ENCODE assay signal across 33 cellular contexts in the genomic region with DNA sequence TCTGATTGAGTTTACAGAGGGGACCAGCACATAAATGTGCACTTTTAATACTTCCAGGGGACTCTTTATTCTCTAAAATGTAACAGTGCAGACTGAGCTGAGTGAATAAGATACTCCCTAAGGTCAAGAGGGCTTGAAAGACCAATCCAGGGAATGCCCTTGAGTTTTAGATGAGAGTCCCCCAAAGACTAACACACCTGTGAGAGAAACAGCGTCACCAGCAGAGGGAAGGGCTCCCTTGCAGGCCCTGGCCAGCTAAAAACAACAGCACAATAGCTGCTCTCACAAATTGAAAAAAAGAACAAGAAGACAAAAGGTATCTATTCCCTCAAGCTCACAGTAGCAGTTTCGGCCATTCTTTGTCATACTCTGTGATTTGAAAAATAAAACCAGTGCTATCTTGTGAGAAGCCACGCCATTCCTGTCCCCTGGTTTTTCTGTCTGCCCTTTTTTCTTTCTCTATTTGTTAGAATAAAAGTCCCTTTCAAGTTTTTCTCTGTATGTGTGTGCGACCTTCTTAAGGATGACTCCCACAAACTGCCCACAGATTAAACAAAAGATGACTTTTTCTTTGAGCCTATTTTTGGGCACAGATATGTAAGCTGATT.
DNase-seq lines count a peak whose midpoint lies in the region; ATAC-seq, FAIRE-seq and TF ChIP-seq lines count a peak whose summit lies in the region.
"Had no signal": no experiment of that assay in that cellular context is flagged by ENCODE, and none has a peak within 500 bp of the region (broad histone marks: within the 10 kb centered on the region; RNA-seq: fewer than 3 reads in every experiment).

No MANE protein-coding gene starts in this region.

- no peak overlapping the region for H2BK20ac ChIP-seq in H1 (ENCODE audit: low read length)

- POLR2A ChIA-PET in H1 (lab: Charles Lee; ENCODE audit: partially characterized antibody) = interaction anchor here (1.5 kb wide), 1 partner anchor 30 kb away, joined by 4 read pairs; no protein-coding TSS in a partner anchor

- no peak overlapping the region for H4K8ac ChIP-seq in H1 (ENCODE audit: extremely low read depth, insufficient read depth, low read length)

- H3K4me2 ChIP-seq in H1 (ENCODE audit: insufficient read depth in 1 of 2, low read depth in 2 of 2, low read length in 2 of 2) = peak overlapping the region in 1 of 2 experiments; percentile 15; a peak in 1 of 4 replicates

- no peak overlapping the region for H2BK12ac ChIP-seq in H1 (ENCODE audit: low read depth, low read length)

- intact Hi-C loops in vagina (cut with DNase I) = no loop called here

- H3K9me3 ChIP-seq in H1 (ENCODE audit: insufficient read depth in 2 of 2, low read depth in 1 of 2, low read length in 1 of 2) (no peaks in the 10 kb centered on the region), neuron (ENCODE audit: low read length) (no peaks in the 10 kb centered on the region), vagina (no peaks in the 10 kb centered on the region)
- H3K9me3 ChIP-seq: colonic mucosa, sigmoid colon had no signal

- H3K18ac ChIP-seq in H1 (ENCODE audit: extremely low read depth, low read length) = no peak overlapping the region

- no peak overlapping the region for H2BK15ac ChIP-seq in H1 (ENCODE audit: low read length)

- H2BK5ac ChIP-seq in H1 (ENCODE audit: low read depth, low read length) = no peak overlapping the region

- H2AFZ ChIP-seq in H1 (ENCODE audit: low read length) = no peak overlapping the region
- H2AFZ ChIP-seq in neuron (ENCODE audit: low read depth, low read length) = peak overlapping the region; percentile 32

- H3K4ac ChIP-seq in H1 (replicated peaks; ENCODE audit: insufficient read length, low read depth, low read length) = no peak overlapping the region

- TF ChIP-seq POLR2A in H1 (IDR thresholded peaks at IDR 0.05; ENCODE audit: control extremely low read depth in 1 of 2, low read depth in 2 of 2, low read length in 2 of 2) (no peak), vagina (IDR thresholded peaks at IDR 0.05) (no peak)

- H3K14ac ChIP-seq in H1 (ENCODE audit: insufficient read length) = no peak overlapping the region

- TF ChIP-seq CTCF in H1 (IDR thresholded peaks at IDR 0.05; ENCODE audit: control extremely low read depth in 1 of 3, insufficient read depth in 1 of 3, low read depth in 1 of 3, low read length in 3 of 3) = peak; percentile 21 to 27 (median 24)
- TF ChIP-seq CTCF in vagina (IDR thresholded peaks at IDR 0.05) = no peak

- no peak overlapping the region for H3K56ac ChIP-seq in H1 (replicated peaks; ENCODE audit: insufficient read length, low read depth, low read length)

- H4K5ac ChIP-seq in H1 (ENCODE audit: insufficient read length, low read depth, low read length) = no peak overlapping the region

- no peaks in the 10 kb centered on the region for H3K79me1 ChIP-seq in H1 (ENCODE audit: low read depth, low read length)

- WGBS in H1 (ENCODE audit: extremely low coverage in 1 of 2, insufficient coverage in 1 of 2, insufficient read length in 1 of 2, insufficient replicate concordance in 2 of 2, low coverage in 1 of 2, low lambda C conversion rate in 2 of 2, missing lambda C conversion rate in 1 of 2), 2 experiments = 76% methylated on average over 4 of the region's 4 CpGs; no CpG with 5 or more reads in 1 of the 2 experiments

- DNase-seq in H1 (ENCODE audit: low read depth in 1 of 2, low spot score in 2 of 2) (no peak), vagina (ENCODE audit: extremely low spot score in 2 of 2) (no peak), OCI-M2 (lab: John Stamatoyannopoulos, UW; ENCODE audit: unreplicated experiment) (no peak), NCI-H524 treated with DMSO at 0.1 percent for 48 hours (lab: John Stamatoyannopoulos, UW) (no peak)
- DNase-seq: ACHN; activated B cell treated with CpG ODN at 0.5 μM for 24 hours; activated CD4-positive, alpha-beta T cell treated with anti-CD3 and anti-CD28 coated beads, Interleukin-2, amount 50 U/mL, for 1 hour; activated gamma-delta T cell; activated naive CD8-positive, alpha-beta T cell treated with anti-CD3 and anti-CD28 coated beads, Interleukin-2, amount 10 ng/mL, durations not matched to agents 7 days and 5 days; activated T-cell treated with anti-CD3 and anti-CD28 coated beads, Interleukin-2, amount 50 U/mL, for 4 hours; CD4-positive, alpha-beta memory T cell; colonic mucosa; effector memory CD8-positive, alpha-beta T cell; Karpas-422; left ventricle myocardium superior; NCI-H1417 treated with DMSO at 0.1 percent for 48 hours; NCI-H2081 treated with DMSO at 0.1 percent for 48 hours; NCI-H345; NCI-H82; nucleus accumbens; psoas muscle; sigmoid colon; stimulated activated CD4-positive, alpha-beta T cell treated with anti-CD3 and anti-CD28 coated beads, Interleukin-4, amount 100 ng/mL, for 1 hour; T-helper 1 cell had no signal

- H3K4me1 ChIP-seq in H1 (replicated peaks in 1 of 4; ENCODE audit: control insufficient read depth in 3 of 4, insufficient read depth in 4 of 4, low read length in 3 of 4) (peaks cover 0 to 15% (median 4%) of the 10 kb centered on the region in 4 experiments; a peak in 5 of 7 replicates), neuron (ENCODE audit: insufficient read depth, low read length) (peaks cover 6% of the 10 kb centered on the region), vagina (no peaks in the 10 kb centered on the region)
- H3K4me1 ChIP-seq: colonic mucosa, psoas muscle, sigmoid colon had no signal

- no peaks in the 10 kb centered on the region for H3K36me3 ChIP-seq in H1 (ENCODE audit: control insufficient read depth in 2 of 4, insufficient read depth in 4 of 4, low read length in 3 of 4)
- H3K36me3 ChIP-seq in neuron (ENCODE audit: insufficient read depth, low read length) = no peaks in the 10 kb centered on the region
- no peaks in the 10 kb centered on the region for H3K36me3 ChIP-seq in vagina
- H3K36me3 ChIP-seq: cardiac muscle cell, colonic mucosa, sigmoid colon had no signal

- H3K9ac ChIP-seq in H1 (replicated peaks in 1 of 4; ENCODE audit: extremely low read depth in 1 of 4, low read depth in 3 of 4, low read length in 3 of 4) = no peak overlapping the region

- ATAC-seq in GM18870 (IDR thresholded peaks at IDR 0.05; ENCODE audit: unreplicated experiment) (peak; percentile 44), HG02870 (IDR thresholded peaks at IDR 0.05; ENCODE audit: unreplicated experiment) (peak; percentile 69), HG03108 (IDR thresholded peaks at IDR 0.05; ENCODE audit: unreplicated experiment) (no peak)
- ATAC-seq: activated T-cell treated with anti-CD3 and anti-CD28 coated beads, Interleukin-2, amount 50 U/mL, for 4 hours; effector memory CD8-positive, alpha-beta T cell; left ventricle myocardium superior; psoas muscle had no signal

- H2AK5ac ChIP-seq in H1 (ENCODE audit: low read depth, low read length) = peak overlapping the region; percentile 32; the same call in 1 of the 2 replicates

- FAIRE-seq in H1 (lab: Jason Lieb, UNC) = peak; percentile 19
- FAIRE-seq: astrocyte, GM12891, keratinocyte had no signal

- TF ChIP-seq EP300 in H1 (IDR thresholded peaks at IDR 0.05; ENCODE audit: borderline replicate concordance in 1 of 2, low read depth in 2 of 2, low read length in 2 of 2) = no peak

- H3K23ac ChIP-seq in H1 (ENCODE audit: insufficient read length) = no peak overlapping the region

- H3K27me3 ChIP-seq in H1 (replicated peaks in 1 of 4; ENCODE audit: control insufficient read depth in 3 of 4, extremely low read depth in 1 of 4, insufficient read depth in 3 of 4, low read length in 3 of 4) (no peaks in the 10 kb centered on the region), neuron (ENCODE audit: insufficient read depth, low read length) (no peaks in the 10 kb centered on the region), vagina (no peaks in the 10 kb centered on the region)
- H3K27me3 ChIP-seq: cardiac muscle cell, colonic mucosa, sigmoid colon, tibial nerve had no signal

- no peaks in the 10 kb centered on the region for H4K20me1 ChIP-seq in H1 (replicated peaks in 1 of 2; ENCODE audit: control insufficient read depth in 1 of 2, insufficient read depth in 2 of 2, low read length in 2 of 2)

- no peaks in the 10 kb centered on the region for H3K23me2 ChIP-seq in H1 (ENCODE audit: low read depth, low read length)

- H3K27ac ChIP-seq in H1 (ENCODE audit: low read depth, low read length) (no peak overlapping the region), vagina (no peak overlapping the region)
- H3K27ac ChIP-seq: cardiac muscle cell, colonic mucosa, psoas muscle, sigmoid colon, tibial nerve had no signal

- no peaks in the 10 kb centered on the region for H3K79me2 ChIP-seq in H1 (ENCODE audit: control insufficient read depth in 1 of 2, insufficient read depth in 2 of 2, low read length in 2 of 2)

- H3K4me3 ChIP-seq in H1 (ENCODE audit: extremely low read depth in 1 of 4, insufficient read depth in 2 of 4, low read depth in 3 of 4, low read length in 4 of 4) (no peak overlapping the region), neuron (ENCODE audit: low read length) (no peak overlapping the region), vagina (no peak overlapping the region)
- H3K4me3 ChIP-seq: cardiac muscle cell, colonic mucosa, psoas muscle, sigmoid colon, tibial nerve had no signal

- CTCF ChIA-PET in H1 (lab: Charles Lee; ENCODE audit: partially characterized antibody) = interaction anchor here (0.7 to 4.0 kb wide), 20 partner anchors 8 to 565 kb away, joined by 3 to 24 read pairs (median 4); a partner anchor contains a TSS

- H2BK120ac ChIP-seq in H1 (replicated peaks; ENCODE audit: low read depth, low read length) = no peak overlapping the region

- TF ChIP-seq RAD21 in H1 (IDR thresholded peaks at IDR 0.05 in 1 of 2, conservative IDR thresholded peaks at IDR 0.05 in 1 of 2; ENCODE audit: low read depth in 2 of 2, low read length in 2 of 2) = peak; percentile 34 to 42; a peak in 3 of 4 replicates

- no peak overlapping the region for H4K91ac ChIP-seq in H1 (replicated peaks; ENCODE audit: insufficient read length, low read length)

TF ChIP-seq in H1, 55 proteins besides CTCF, POLR2A, EP300 and RAD21:
- no peak for TF ChIP-seq CBX5 (IDR thresholded peaks at IDR 0.05; ENCODE audit: low read depth, low read length)
- no peak for TF ChIP-seq TBP (IDR thresholded peaks at IDR 0.05; ENCODE audit: low read depth, low read length)
- no peak for TF ChIP-seq CBX8 (IDR thresholded peaks at IDR 0.05; ENCODE audit: borderline replicate concordance, low read depth, low read length)
- TF ChIP-seq CTBP2 (IDR thresholded peaks at IDR 0.05; ENCODE audit: borderline replicate concordance, insufficient read depth, insufficient read length, low read length) = no peak
- TF ChIP-seq MAFK (IDR thresholded peaks at IDR 0.05; ENCODE audit: low read depth, low read length) = no peak

Comparison
In these comparisons a context has a peak if more than half of its experiments do, and no peak if none do; other contexts are left out.
1. CTCF ChIP-seq: peak in H1 (3 of 3); none in vagina (0 of 3).